In genomic region chr20:270517-270916, GRCh38 we compare ENCODE assay signal across 22 cellular contexts. TPM values are rescaled to one million over a fixed set of nuclear protein-coding genes. Genes with fewer than 3 reads are reported as not detected.
DNase-seq lines count a peak whose midpoint lies in the region; ATAC-seq, FAIRE-seq and TF ChIP-seq lines count a peak whose summit lies in the region.
"Had no signal": no experiment of that assay in that cellular context is flagged by ENCODE, and none has a peak within 500 bp of the region (broad histone marks: within the 10 kb centered on the region; RNA-seq: fewer than 3 reads in every experiment).

No MANE protein-coding gene starts in this region.

- peaks cover 10% of the 10 kb centered on the region for H3K27me3 Mint-ChIP-seq in progenitor cell of endocrine pancreas

- ATAC-seq in RWPE2 (ENCODE audit: low read depth): no peak
- ATAC-seq: CD8-positive, alpha-beta T cell; GM12878; HepG2 had no signal

- H3K9me3 Mint-ChIP-seq in progenitor cell of endocrine pancreas (ENCODE audit: low read depth): peaks cover 3% of the 10 kb centered on the region
- H3K9me3 Mint-ChIP-seq: CD8-positive, alpha-beta T cell had no signal

- peaks cover 4% of the 10 kb centered on the region for H3K4me1 Mint-ChIP-seq in progenitor cell of endocrine pancreas (ENCODE audit: low read depth)

- TF ChIP-seq CTCF in RWPE2 (IDR thresholded peaks at IDR 0.05; ENCODE audit: poor library complexity, severe bottlenecking) (no peak), D721Med (IDR thresholded peaks at IDR 0.05; ENCODE audit: insufficient read depth, missing control alignments) (no peak), progenitor cell of endocrine pancreas (IDR thresholded peaks at IDR 0.05; ENCODE audit: unreplicated experiment) (no peak)

- H3K4me3 Mint-ChIP-seq in progenitor cell of endocrine pancreas (ENCODE audit: low read depth): no peak overlapping the region
- H3K4me3 Mint-ChIP-seq: CD8-positive, alpha-beta T cell; H9 had no signal

- H3K36me3 ChIP-seq in RWPE2 (ENCODE audit: low read depth): no peaks in the 10 kb centered on the region

- H3K36me3 Mint-ChIP-seq in progenitor cell of endocrine pancreas (ENCODE audit: insufficient read depth): peaks cover 14% of the 10 kb centered on the region

- no peak overlapping the region for H3K27ac Mint-ChIP-seq in progenitor cell of endocrine pancreas
- H3K27ac Mint-ChIP-seq: CD8-positive, alpha-beta T cell had no signal

- no peak for FAIRE-seq in D721Med (lab: Jason Lieb, UNC)
- FAIRE-seq: GM12878, H1, HepG2 had no signal

- H3K4me1 ChIP-seq in RWPE2 (ENCODE audit: insufficient read depth, poor library complexity, severe bottlenecking): no peaks in the 10 kb centered on the region

- H3K9me3 ChIP-seq in RWPE2 (ENCODE audit: severe bottlenecking): no peaks in the 10 kb centered on the region
- H3K9me3 ChIP-seq: BLaER1 treated with 17β-estradiol and CSF1 and Interleukin-3, amounts not matched to agents 10 nM and 100 nM had no signal

- H3K27ac ChIP-seq in RWPE2 (ENCODE audit: poor library complexity, severe bottlenecking): no peak overlapping the region
- H3K27ac ChIP-seq: BLaER1 treated with 17β-estradiol and CSF1 and Interleukin-3, amounts not matched to agents 10 nM and 100 nM had no signal

- no peak overlapping the region for H3K4me3 ChIP-seq in RWPE2 (ENCODE audit: severe bottlenecking)
- H3K4me3 ChIP-seq: BLaER1 treated with 17β-estradiol and CSF1 and Interleukin-3, amounts not matched to agents 10 nM and 100 nM; GM12878 had no signal

- H3K27me3 ChIP-seq in RWPE2 (ENCODE audit: insufficient read depth, poor library complexity, severe bottlenecking): no peaks in the 10 kb centered on the region

- DNase-seq in activated CD8-positive, alpha-beta memory T cell treated with anti-CD3 and anti-CD28 coated beads for 24 hours: peak; percentile 37
- DNase-seq in activated CD8-positive, alpha-beta memory T cell treated with anti-CD3 and anti-CD28 coated beads, Interleukin-2, amount 50 U/mL, for 4 hours: no peak
- peak; percentile 17 for DNase-seq in RWPE2 (ENCODE audit: low spot score)
- DNase-seq in mucosa of gallbladder (ENCODE audit: low spot score): peak; percentile 4
- peak; percentile 12 for DNase-seq in stimulated activated CD8-positive, alpha-beta memory T cell treated with anti-CD3 and anti-CD28 coated beads, Interleukin-4, amount 100 ng/mL, for 48 hours
- DNase-seq in D721Med (ENCODE audit: insufficient read length, low spot score): no peak
- DNase-seq in RPMI8226: no peak
- no peak for DNase-seq in progenitor cell of endocrine pancreas (ENCODE audit: low spot score, unreplicated experiment)
- DNase-seq: 8988T, Calu3, DMS 273 treated with DMSO at 0.1 percent for 48 hours, DMS53, DND-41, EL, H9 had no signal

RNA-seq across cellular contexts. Expression of gene DEFB132, which starts 13.0 kb away (rescaled TPM):
- total RNA-seq in mucosa of gallbladder (not detected), progenitor cell of endocrine pancreas (not detected in 2 replicates)
- total RNA-seq: A673; Calu3; CD8-positive, alpha-beta T cell; G401; GM12878; H1; H9; HepG2 had no signal

RNA-seq across cellular contexts. Expression of gene C20orf96, which starts 20.0 kb away (rescaled TPM):
- total RNA-seq in mucosa of gallbladder (10.6 TPM), progenitor cell of endocrine pancreas (69.9 and 70.1 TPM in 2 replicates)

RNA-seq across cellular contexts. Expression of gene ZCCHC3, which starts 26.9 kb away (rescaled TPM):
- total RNA-seq in mucosa of gallbladder: 16.7 TPM
- total RNA-seq in progenitor cell of endocrine pancreas: 30.5 and 31.2 TPM in 2 replicates

RNA-seq across cellular contexts. Expression of gene DEFB129, which starts 43.5 kb away (rescaled TPM):
- total RNA-seq in mucosa of gallbladder (not detected), progenitor cell of endocrine pancreas (not detected in 2 replicates)
- total RNA-seq: A673; Calu3; CD8-positive, alpha-beta T cell; G401; GM12878; H1; H9; HepG2 had no signal

RNA-seq across cellular contexts. Expression of gene SOX12, which starts 54.8 kb away (rescaled TPM):
- total RNA-seq in mucosa of gallbladder (17.5 TPM), progenitor cell of endocrine pancreas (54.8 and 59.0 TPM in 2 replicates)

Comparison
In these comparisons a context has a peak if more than half of its experiments do, and no peak if none do; other contexts are left out.
1. DNase-seq: peak in activated CD8-positive, alpha-beta memory T cell treated with anti-CD3 and anti-CD28 coated beads for 24 hours (single experiment), RWPE2 (single experiment), mucosa of gallbladder (single experiment) and stimulated activated CD8-positive, alpha-beta memory T cell treated with anti-CD3 and anti-CD28 coated beads, Interleukin-4, amount 100 ng/mL, for 48 hours (single experiment); none in activated CD8-positive, alpha-beta memory T cell treated with anti-CD3 and anti-CD28 coated beads, Interleukin-2, amount 50 U/mL, for 4 hours (single experiment), D721Med (single experiment), RPMI8226 (single experiment) and progenitor cell of endocrine pancreas (single experiment).